Comparison of ENCODE assay signal across 16 cellular contexts in the genomic region with DNA sequence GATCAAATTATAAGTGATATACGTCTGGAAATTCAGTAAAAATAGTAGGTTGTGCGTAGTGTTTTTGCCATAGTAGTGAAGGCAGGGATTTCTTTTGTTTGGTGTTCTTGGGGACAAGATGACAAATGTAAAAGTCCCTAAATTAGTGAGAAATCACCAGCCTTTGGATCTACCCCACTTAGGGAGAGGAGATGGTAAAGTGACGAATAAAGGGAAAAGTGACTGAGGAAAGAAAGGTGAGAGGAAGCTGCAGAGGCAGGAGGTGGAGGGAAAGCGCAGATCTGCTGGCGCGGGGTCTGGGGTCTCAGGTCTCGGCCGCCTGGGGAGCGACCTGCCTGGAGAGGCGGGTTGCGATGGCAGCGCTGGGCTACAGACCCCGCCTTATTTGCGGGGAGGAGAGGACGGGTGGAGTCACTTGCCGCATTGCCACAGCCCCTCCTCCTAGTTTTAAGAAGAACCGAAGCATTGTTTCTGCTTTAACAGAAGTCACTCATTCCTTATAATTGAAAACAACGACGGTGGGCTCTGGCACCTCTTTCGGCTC. TPM values are rescaled to one million over a fixed set of nuclear protein-coding genes. Genes with fewer than 3 reads are reported as not detected.
A peak's percentile ranks its signal among the peaks of the same experiment; 100 is the strongest.
DNase-seq lines count a peak whose midpoint lies in the region; ATAC-seq, FAIRE-seq and TF ChIP-seq lines count a peak whose summit lies in the region.
"Had no signal": no experiment of that assay in that cellular context is flagged by ENCODE, and none has a peak within 500 bp of the region (broad histone marks: within the 10 kb centered on the region; RNA-seq: fewer than 3 reads in every experiment).

No MANE protein-coding gene starts in this region.

- no peak overlapping the region for H3K9ac ChIP-seq in astrocyte (ENCODE audit: low read length)
- H3K9ac ChIP-seq in iPS-20b (ENCODE audit: low read depth, low read length): peak overlapping the region; percentile 93

- peak overlapping the region; percentile 19 for H3K4me3 Mint-ChIP-seq in activated naive CD8-positive, alpha-beta T cell treated with anti-CD3 and anti-CD28 coated beads, Interleukin-2, amount 10 ng/mL, durations not matched to agents 7 days and 5 days
- no peak overlapping the region for H3K4me3 Mint-ChIP-seq in activated naive CD8-positive, alpha-beta T cell treated with anti-CD3 and anti-CD28 coated beads for 36 hours
- H3K4me3 Mint-ChIP-seq in astrocyte (ENCODE audit: unreplicated experiment) (peak overlapping the region; percentile 89), type B pancreatic cell (peak overlapping the region; percentile 90)
- H3K4me3 Mint-ChIP-seq: activated naive CD8-positive, alpha-beta T cell; HFFc6 had no signal

- no peak for TF ChIP-seq CTCF in astrocyte (IDR thresholded peaks at IDR 0.05; ENCODE audit: insufficient read depth, low read depth, low read length)
- TF ChIP-seq CTCF in type B pancreatic cell (conservative IDR thresholded peaks at IDR 0.05): no peak

- H3K27ac Mint-ChIP-seq in activated naive CD8-positive, alpha-beta T cell treated with anti-CD3 and anti-CD28 coated beads, Interleukin-2, amount 10 ng/mL, durations not matched to agents 7 days and 5 days: no peak overlapping the region
- H3K27ac Mint-ChIP-seq in activated naive CD8-positive, alpha-beta T cell treated with anti-CD3 and anti-CD28 coated beads for 36 hours: no peak overlapping the region
- H3K27ac Mint-ChIP-seq in astrocyte (ENCODE audit: unreplicated experiment): peak overlapping the region; percentile 98
- H3K27ac Mint-ChIP-seq in type B pancreatic cell: peak overlapping the region; percentile 61
- H3K27ac Mint-ChIP-seq: activated naive CD8-positive, alpha-beta T cell; HFFc6 had no signal

- no peak for FAIRE-seq in astrocyte (lab: Jason Lieb, UNC)

- DNase-seq in activated naive CD8-positive, alpha-beta T cell treated with anti-CD3 and anti-CD28 coated beads, Interleukin-2, amount 10 ng/mL, durations not matched to agents 7 days and 5 days: no peak
- no peak for DNase-seq in activated naive CD8-positive, alpha-beta T cell treated with anti-CD3 and anti-CD28 coated beads for 36 hours
- DNase-seq in astrocyte (ENCODE audit: low read depth) (no peak), type B pancreatic cell (ENCODE audit: extremely low spot score, unreplicated experiment) (no peak), GM19238 (ENCODE audit: insufficient read length, low spot score) (no peak), NCI-H2171 treated with DMSO at 0.1 percent for 48 hours (lab: John Stamatoyannopoulos, UW) (no peak)
- DNase-seq: cerebellar nuclear complex, HFFc6, NCI-H2171, substantia nigra, WERI-Rb-1 had no signal

- no peaks in the 10 kb centered on the region for H4K20me1 ChIP-seq in astrocyte (ENCODE audit: insufficient read depth, low read length)

- peaks cover 5% of the 10 kb centered on the region for H3K36me3 Mint-ChIP-seq in activated naive CD8-positive, alpha-beta T cell treated with anti-CD3 and anti-CD28 coated beads, Interleukin-2, amount 10 ng/mL, durations not matched to agents 7 days and 5 days
- peaks cover 6% of the 10 kb centered on the region for H3K36me3 Mint-ChIP-seq in activated naive CD8-positive, alpha-beta T cell treated with anti-CD3 and anti-CD28 coated beads for 36 hours
- H3K36me3 Mint-ChIP-seq in astrocyte (ENCODE audit: low read depth, unreplicated experiment) (no peaks in the 10 kb centered on the region), type B pancreatic cell (no peaks in the 10 kb centered on the region)

- H3K4me1 ChIP-seq in astrocyte (ENCODE audit: insufficient read depth, low read length) (no peaks in the 10 kb centered on the region), iPS-20b (ENCODE audit: insufficient read depth, low read length) (peaks cover 46% of the 10 kb centered on the region)

- H3K79me2 ChIP-seq in astrocyte (ENCODE audit: insufficient read depth, low read length): no peaks in the 10 kb centered on the region

- peaks cover 5% of the 10 kb centered on the region for H3K9me3 Mint-ChIP-seq in activated naive CD8-positive, alpha-beta T cell treated with anti-CD3 and anti-CD28 coated beads, Interleukin-2, amount 10 ng/mL, durations not matched to agents 7 days and 5 days
- H3K9me3 Mint-ChIP-seq in activated naive CD8-positive, alpha-beta T cell treated with anti-CD3 and anti-CD28 coated beads for 36 hours: peaks cover 10% of the 10 kb centered on the region
- no peaks in the 10 kb centered on the region for H3K9me3 Mint-ChIP-seq in astrocyte (ENCODE audit: unreplicated experiment)
- H3K9me3 Mint-ChIP-seq in type B pancreatic cell: no peaks in the 10 kb centered on the region
- H3K9me3 Mint-ChIP-seq: HFFc6 had no signal

- H3K36me3 ChIP-seq in astrocyte (ENCODE audit: insufficient read depth, low read length): no peaks in the 10 kb centered on the region
- no peaks in the 10 kb centered on the region for H3K36me3 ChIP-seq in iPS-20b (ENCODE audit: insufficient read depth, low read depth, low read length)
- H3K36me3 ChIP-seq: WERI-Rb-1 had no signal

- H3K4me1 Mint-ChIP-seq in activated naive CD8-positive, alpha-beta T cell treated with anti-CD3 and anti-CD28 coated beads, Interleukin-2, amount 10 ng/mL, durations not matched to agents 7 days and 5 days: peaks cover 9% of the 10 kb centered on the region
- H3K4me1 Mint-ChIP-seq in activated naive CD8-positive, alpha-beta T cell treated with anti-CD3 and anti-CD28 coated beads for 36 hours: peaks cover 18% of the 10 kb centered on the region
- peaks cover 18% of the 10 kb centered on the region for H3K4me1 Mint-ChIP-seq in astrocyte (ENCODE audit: low read depth, unreplicated experiment)
- H3K4me1 Mint-ChIP-seq in type B pancreatic cell (ENCODE audit: unreplicated experiment): peaks cover 15% of the 10 kb centered on the region

- H3K27me3 ChIP-seq in astrocyte (ENCODE audit: insufficient read depth, low read length): peaks cover 81% of the 10 kb centered on the region
- H3K27me3 ChIP-seq in iPS-20b (ENCODE audit: insufficient read depth, low read length): no peaks in the 10 kb centered on the region

- no peak overlapping the region for H3K4me2 ChIP-seq in astrocyte (ENCODE audit: low read length)

- POLR2A ChIA-PET in activated naive CD8-positive, alpha-beta T cell treated with anti-CD3 and anti-CD28 coated beads, Interleukin-2, amount 10 ng/mL, durations not matched to agents 7 days and 5 days (lab: Charles Lee): no interaction called here

- H3K27me3 Mint-ChIP-seq in activated naive CD8-positive, alpha-beta T cell treated with anti-CD3 and anti-CD28 coated beads, Interleukin-2, amount 10 ng/mL, durations not matched to agents 7 days and 5 days: peaks cover 74% of the 10 kb centered on the region
- H3K27me3 Mint-ChIP-seq in activated naive CD8-positive, alpha-beta T cell treated with anti-CD3 and anti-CD28 coated beads for 36 hours: peaks cover 78% of the 10 kb centered on the region
- H3K27me3 Mint-ChIP-seq in astrocyte (ENCODE audit: low read depth, unreplicated experiment): no peaks in the 10 kb centered on the region
- H3K27me3 Mint-ChIP-seq in type B pancreatic cell: peaks cover 39% of the 10 kb centered on the region

- H3K9me3 ChIP-seq in astrocyte (ENCODE audit: insufficient read depth, low read depth, low read length) (peaks cover 4% of the 10 kb centered on the region), iPS-20b (ENCODE audit: insufficient read depth, low read depth, low read length) (no peaks in the 10 kb centered on the region)

- H3K4me3 ChIP-seq in astrocyte (ENCODE audit: insufficient read depth, low read depth, low read length): no peak overlapping the region
- peak overlapping the region; percentile 90 for H3K4me3 ChIP-seq in iPS-20b (ENCODE audit: low read length)

- no peak for ATAC-seq in activated naive CD8-positive, alpha-beta T cell treated with anti-CD3 and anti-CD28 coated beads, Interleukin-2, amount 10 ng/mL, durations not matched to agents 7 days and 5 days (ENCODE audit: low read depth)
- ATAC-seq in GM19455 (IDR thresholded peaks at IDR 0.05; ENCODE audit: unreplicated experiment): no peak
- ATAC-seq: esophagus mucosa had no signal

- H2AFZ ChIP-seq in astrocyte (ENCODE audit: low read depth, low read length): no peak overlapping the region

- no peak overlapping the region for H3K27ac ChIP-seq in astrocyte (ENCODE audit: low read depth, low read length)
- H3K27ac ChIP-seq in iPS-20b (ENCODE audit: low read length): peak overlapping the region; percentile 98
- H3K27ac ChIP-seq: WERI-Rb-1 had no signal

RNA-seq across cellular contexts. Expression of a gene that starts 3.4 kb away (rescaled TPM):
- not detected for total RNA-seq in activated naive CD8-positive, alpha-beta T cell treated with anti-CD3 and anti-CD28 coated beads, Interleukin-2, amount 10 ng/mL, durations not matched to agents 7 days and 5 days
- under 1 TPM in 1 of 2 experiments, not detected in 1; 0.18 TPM for total RNA-seq in activated naive CD8-positive, alpha-beta T cell treated with anti-CD3 and anti-CD28 coated beads for 36 hours
- 24.1 and 29.0 TPM in 2 replicates for total RNA-seq in astrocyte
- 7.6 and 22.3 TPM in 2 replicates for total RNA-seq in type B pancreatic cell (ENCODE audit: low replicate concordance)
- total RNA-seq: esophagus mucosa, HFFc6, osteoblast had no signal

Comparison
In these comparisons a context has a peak if more than half of its experiments do, and no peak if none do; other contexts are left out.
1. H3K27ac Mint-ChIP-seq: peak in astrocyte (single experiment) and type B pancreatic cell (single experiment); none in activated naive CD8-positive, alpha-beta T cell treated with anti-CD3 and anti-CD28 coated beads, Interleukin-2, amount 10 ng/mL, durations not matched to agents 7 days and 5 days (single experiment) and activated naive CD8-positive, alpha-beta T cell treated with anti-CD3 and anti-CD28 coated beads for 36 hours (single experiment).